8 cellular contexts compared by ENCODE assay signal in the genomic region with DNA sequence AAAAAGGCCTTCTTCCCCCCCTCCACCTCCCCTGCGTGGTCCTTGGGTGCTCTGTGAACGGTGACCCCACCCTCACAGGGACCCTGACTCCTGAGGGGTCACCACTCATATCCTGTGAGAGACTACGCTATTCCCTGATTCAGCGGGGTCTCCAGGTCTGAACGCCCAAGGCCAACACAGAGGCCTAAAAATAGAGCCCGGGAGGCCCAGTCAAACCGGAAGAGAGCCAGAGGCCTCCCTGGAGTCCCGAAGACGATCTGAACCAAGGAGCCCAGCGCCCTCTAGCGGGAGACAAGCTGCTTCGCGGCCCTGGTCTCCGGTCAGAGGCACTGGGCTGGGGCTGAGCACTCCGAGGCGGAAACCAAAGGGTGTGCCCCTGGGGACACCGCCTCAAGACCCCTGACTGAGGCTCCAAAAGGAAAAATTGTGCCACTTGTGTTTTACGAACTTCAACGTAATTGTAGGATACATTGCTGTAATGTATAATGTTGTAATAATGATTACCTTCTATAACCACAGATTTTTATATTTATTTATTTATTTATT. TPM values are rescaled to one million over a fixed set of nuclear protein-coding genes. Genes with fewer than 3 reads are reported as not detected.
DNase-seq lines count a peak whose midpoint lies in the region; ATAC-seq and TF ChIP-seq lines count a peak whose summit lies in the region.

No MANE protein-coding gene starts in this region.

- H3K27ac Mint-ChIP-seq in CD4-positive, alpha-beta memory T cell: peak overlapping the region; percentile 70 to 87 (median 80)

- H3K27me3 ChIP-seq in CD4-positive, alpha-beta memory T cell (ENCODE audit: insufficient read depth, low read length): no peaks in the 10 kb centered on the region
- no peaks in the 10 kb centered on the region for H3K27me3 ChIP-seq in lung (ENCODE audit: control insufficient read depth, insufficient read depth)

- H3K4me1 ChIP-seq in CD4-positive, alpha-beta memory T cell (ENCODE audit: insufficient read depth, low read length): peaks cover 11% of the 10 kb centered on the region
- H3K4me1 ChIP-seq in lung (ENCODE audit: control insufficient read depth in 2 of 2, insufficient read depth in 2 of 2, low read length in 2 of 2): peaks cover 0 to 2% of the 10 kb centered on the region in 2 donors

- ATAC-seq in GM19467 (IDR thresholded peaks at IDR 0.05; ENCODE audit: unreplicated experiment) (peak; percentile 93), lung (ENCODE audit: insufficient read depth, low FRiP score) (peak; percentile 97)

- peak overlapping the region; percentile 48 for H3K27ac ChIP-seq in CD4-positive, alpha-beta memory T cell (ENCODE audit: low read depth, low read length)
- peak overlapping the region; percentile 58 to 91 for H3K27ac ChIP-seq in lung (ENCODE audit: low read depth in 1 of 2, low read length in 1 of 2)

- H3K36me3 ChIP-seq in CD4-positive, alpha-beta memory T cell (ENCODE audit: insufficient read depth, low read length): no peaks in the 10 kb centered on the region
- H3K36me3 ChIP-seq in lung (ENCODE audit: control insufficient read depth in 2 of 2, insufficient read depth in 2 of 2, low read length in 2 of 2): no peaks in the 10 kb centered on the region

- 2 to 4% methylated on average over 19 of the region's 19 CpGs for WGBS in lung, 2 donors

- POLR2A ChIA-PET in CD4-positive, alpha-beta memory T cell (lab: Charles Lee; ENCODE audit: partially characterized antibody): interaction anchor here (0.6 to 1.9 kb wide), 14 partner anchors 26 to 202 kb away, joined by 3 to 13 read pairs (median 5); a partner anchor contains a TSS

- H3K9me3 Mint-ChIP-seq in CD4-positive, alpha-beta memory T cell: peaks cover 0 to 2% (median 0%) of the 10 kb centered on the region in 8 donors

- H3K4me1 Mint-ChIP-seq in CD4-positive, alpha-beta memory T cell: peaks cover 9 to 31% (median 14%) of the 10 kb centered on the region in 4 donors

- H3K4me3 Mint-ChIP-seq in CD4-positive, alpha-beta memory T cell: peak overlapping the region; percentile 31 to 77 (median 53)

- peak; percentile 97 for TF ChIP-seq CTCF in lung (IDR thresholded peaks at IDR 0.05; ENCODE audit: control extremely low read depth, extremely low read depth)

- DNase-seq in CD4-positive, alpha-beta memory T cell: peak; percentile 87 to 93 (median 90)
- DNase-seq in HK-2 (ENCODE audit: unreplicated experiment) (peak; percentile 98), NCI-H748 (lab: John Stamatoyannopoulos, UW; ENCODE audit: unreplicated experiment) (peak; percentile 87), dermis blood vessel endothelial cell (peak; percentile 97), lung (ENCODE audit: low spot score) (peak; percentile 96)
- DNase-seq in activated CD4-positive, alpha-beta T cell treated with anti-CD3 and anti-CD28 coated beads, Interleukin-2, amount 50 U/mL, for 1 hour: peak; percentile 96
- DNase-seq in stimulated activated CD4-positive, alpha-beta T cell treated with anti-CD3 and anti-CD28 coated beads, Interleukin-4, amount 100 ng/mL, for 48 hours (ENCODE audit: low read depth in 2 of 2): peak; percentile 96 to 97

- no peaks in the 10 kb centered on the region for H3K9me3 ChIP-seq in CD4-positive, alpha-beta memory T cell (ENCODE audit: control insufficient read depth in 1 of 2, low read length in 2 of 2)
- H3K9me3 ChIP-seq in lung (ENCODE audit: control insufficient read depth in 2 of 2, insufficient read depth in 1 of 2, low read length in 1 of 2): no peaks in the 10 kb centered on the region

- CTCF ChIA-PET in CD4-positive, alpha-beta memory T cell (lab: Charles Lee; ENCODE audit: partially characterized antibody): interaction anchor here (0.6 to 7.8 kb wide), 28 partner anchors 8 to 403 kb away, joined by 3 to 131 read pairs (median 4); a partner anchor contains a TSS

- no peaks in the 10 kb centered on the region for H3K27me3 Mint-ChIP-seq in CD4-positive, alpha-beta memory T cell

- peak overlapping the region in 1 of 2 donors; percentile 11 for H3K4me3 ChIP-seq in CD4-positive, alpha-beta memory T cell (ENCODE audit: low read length in 2 of 2)
- H3K4me3 ChIP-seq in lung: no peak overlapping the region

- no peaks in the 10 kb centered on the region for H3K36me3 Mint-ChIP-seq in CD4-positive, alpha-beta memory T cell

- intact Hi-C loops in CD4-positive, alpha-beta memory T cell (cut with micrococcal nuclease): loop anchor here (1.0 to 10.0 kb wide), 8 partner anchors 89 to 403 kb away; a partner anchor contains a TSS

RNA-seq across cellular contexts. Expression of a gene that starts 42.4 kb away (rescaled TPM):
- 1 to 10 TPM; 3.5 to 3.7 TPM for total RNA-seq in CD4-positive, alpha-beta memory T cell
- polyA plus RNA-seq in CD4-positive, alpha-beta memory T cell: 1 to 10 TPM; 4.0 to 4.9 TPM
- 45.8 and 53.9 TPM in 2 replicates for total RNA-seq in dermis blood vessel endothelial cell
- total RNA-seq in lung: 10 to 100 TPM; 16.4 to 28.1 TPM
- polyA plus RNA-seq in lung: 10 to 100 TPM; 17.8 to 19.6 TPM
